1 cellular context compared by ENCODE assay signal in genomic region chr7:121530251-121531174, GRCh38.
TF ChIP-seq lines count a peak whose summit lies in the region.

No MANE protein-coding gene starts in this region.

TF ChIP-seq in IMR-90, 13 proteins besides CTCF, POLR2A, EP300 and RAD21:
- 0 out of 2 replicates have a peak, but pooled peaks have one; percentile 2 for TF ChIP-seq FOS (IDR thresholded peaks at IDR 0.05; ENCODE audit: low read depth, low read length)
- TF ChIP-seq MAZ (IDR thresholded peaks at IDR 0.05; ENCODE audit: borderline replicate concordance, low read depth, low read length), result no peak
- peak; percentile 45; the same call in 1 of the 2 replicates for TF ChIP-seq BHLHE40 (IDR thresholded peaks at IDR 0.05; ENCODE audit: low read depth, low read length)
- no peak for TF ChIP-seq CHD1 (IDR thresholded peaks at IDR 0.05; ENCODE audit: low read depth, low read length)
TF ChIP-seq in IMR-90: peak in this region for 2.
